In the genomic region with DNA sequence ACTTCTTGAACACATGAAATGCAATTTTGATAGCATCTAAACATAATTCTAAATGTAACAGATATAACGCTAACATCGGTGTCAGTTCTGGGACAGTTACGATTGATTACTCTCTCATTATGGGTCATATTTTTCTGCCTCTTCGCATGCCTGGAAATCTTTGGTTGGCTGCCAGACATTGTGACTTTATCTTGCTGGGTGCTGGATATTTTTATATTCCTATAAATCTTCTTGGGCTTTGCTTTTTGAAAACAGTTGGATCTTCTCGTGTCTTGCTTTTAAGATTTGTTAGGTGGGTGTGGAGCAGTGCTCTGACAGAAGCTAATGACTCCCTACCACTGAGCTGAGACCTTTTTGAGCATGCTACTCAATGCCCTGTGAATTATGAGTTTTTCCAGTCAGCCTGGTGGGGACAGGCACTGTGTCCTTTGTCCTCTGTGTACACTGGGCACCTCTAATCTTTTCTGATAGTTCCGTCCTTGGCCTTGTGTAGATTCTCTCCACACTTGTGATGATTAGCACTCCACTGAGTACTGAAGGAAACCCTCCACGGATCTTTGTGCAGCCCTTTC, we compare ENCODE assay signal across 17 cellular contexts. TPM values are rescaled to one million over a fixed set of nuclear protein-coding genes. Genes with fewer than 3 reads are reported as not detected.
DNase-seq lines count a peak whose midpoint lies in the region; ATAC-seq, FAIRE-seq and TF ChIP-seq lines count a peak whose summit lies in the region.
"Had no signal": no experiment of that assay in that cellular context is flagged by ENCODE, and none has a peak within 500 bp of the region (broad histone marks: within the 10 kb centered on the region; RNA-seq: fewer than 3 reads in every experiment).

No MANE protein-coding gene starts in this region.

- H4K20me1 ChIP-seq in K562 (replicated peaks; ENCODE audit: control insufficient read depth, insufficient read depth, low read length): no peaks in the 10 kb centered on the region
- H4K20me1 ChIP-seq: BLaER1 had no signal

- no peaks in the 10 kb centered on the region for H3K9me1 ChIP-seq in K562 (ENCODE audit: control insufficient read depth, insufficient read depth, low read length)

- 22% methylated on average over 7 of the region's 7 CpGs for WGBS in K562 (ENCODE audit: insufficient coverage, low coverage, missing lambda C conversion rate)
- WGBS in right lobe of liver (ENCODE audit: insufficient coverage, low coverage, low lambda C conversion rate, missing lambda C conversion rate): 54% methylated on average over 7 of the region's 7 CpGs
- 37 to 40% methylated on average over 7 of the region's 7 CpGs for WGBS in testis, 2 donors

- TF ChIP-seq RAD21 in K562 (CRISPR knock-in tag; conservative IDR thresholded peaks at IDR 0.05 in 1 of 2, IDR thresholded peaks at IDR 0.05 in 1 of 2): no peak

- TF ChIP-seq EP300 in K562 (IDR thresholded peaks at IDR 0.05; ENCODE audit: low read length): no peak

- intact Hi-C loops in K562 (cut with micrococcal nuclease) (no loop called here), right lobe of liver (cut with DNase I) (no loop called here), testis (cut with DNase I; ENCODE audit: low total_unique reads) (no loop called here), A673 (cut with micrococcal nuclease; ENCODE audit: unreplicated experiment) (no loop called here)

- H3K27ac ChIP-seq in K562 (ENCODE audit: extremely low read depth, low read depth, low read length) (0 out of 3 replicates have a peak overlapping the region, but pooled peaks have one; percentile 0), right lobe of liver (no peak overlapping the region), testis (no peak overlapping the region), A673 (ENCODE audit: low read depth, low read length, poor library complexity, severe bottlenecking) (no peak overlapping the region)
- H3K27ac ChIP-seq: BLaER1, SJSA1 had no signal

- no peaks in the 10 kb centered on the region for H3K79me2 ChIP-seq in K562 (ENCODE audit: control insufficient read depth, insufficient read depth, low read length)

- in situ Hi-C loops in K562 (cut with MboI): no loop called here

- BruUV-seq in K562 (replicated peaks; lab: Mats Ljungman, UMichigan) (no TSS peak), A673 (replicated peaks; lab: Mats Ljungman, UMichigan) (no TSS peak)

- peak overlapping the region; percentile 84 for H2AFZ ChIP-seq in K562 (ENCODE audit: low read depth, low read length)

- CTCF ChIA-PET in HEK293T (lab: Yijun Ruan, JAX): interaction anchor here (0.9 kb wide), 1 partner anchor 10 kb away, joined by 3 read pairs; no protein-coding TSS in a partner anchor
- CTCF ChIA-PET in K562 (lab: Yijun Ruan, JAX; ENCODE audit: low intra/inter-chr PET ratio): no interaction called here
- CTCF ChIA-PET in A673 (lab: Charles Lee): no interaction called here

- no peaks in the 10 kb centered on the region for H3K9me3 ChIP-seq in K562 (replicated peaks; ENCODE audit: control insufficient read depth, insufficient read depth, low read depth, low read length)
- H3K9me3 ChIP-seq in right lobe of liver: no peaks in the 10 kb centered on the region
- no peaks in the 10 kb centered on the region for H3K9me3 ChIP-seq in testis
- no peaks in the 10 kb centered on the region for H3K9me3 ChIP-seq in A673 (ENCODE audit: low read depth, low read length, poor library complexity, severe bottlenecking)
- H3K9me3 ChIP-seq: SJSA1 had no signal

- TF ChIP-seq CTCF in K562 (IDR thresholded peaks at IDR 0.05 in 2 of 3, conservative IDR thresholded peaks at IDR 0.05 in 1 of 3; ENCODE audit: insufficient read depth in 2 of 3, low read depth in 1 of 3, low read length in 3 of 3) (no peak), right lobe of liver (IDR thresholded peaks at IDR 0.05) (no peak), testis (IDR thresholded peaks at IDR 0.05) (no peak), A673 (conservative IDR thresholded peaks at IDR 0.05; ENCODE audit: low read depth, low read length) (no peak)

- no peak for FAIRE-seq in K562 (lab: Jason Lieb, UNC)
- FAIRE-seq: H54 had no signal

- H3K27me3 ChIP-seq in K562 (ENCODE audit: control insufficient read depth in 2 of 2, insufficient read depth in 2 of 2, low read length in 2 of 2) (no peaks in the 10 kb centered on the region), right lobe of liver (no peaks in the 10 kb centered on the region), testis (no peaks in the 10 kb centered on the region), A673 (replicated peaks; ENCODE audit: insufficient read depth, low read depth, low read length, poor library complexity) (no peaks in the 10 kb centered on the region)
- H3K27me3 ChIP-seq: BLaER1, SJSA1 had no signal

- H3K4me1 ChIP-seq in K562 (replicated peaks in 1 of 2; ENCODE audit: control insufficient read depth in 2 of 2, insufficient read depth in 2 of 2, low read length in 2 of 2) (peaks cover 0 to 7% of the 10 kb centered on the region in 2 experiments; a peak in 2 of 5 replicates), right lobe of liver (no peaks in the 10 kb centered on the region), testis (peaks cover 2% of the 10 kb centered on the region), A673 (ENCODE audit: insufficient read depth, low read length, poor library complexity, severe bottlenecking) (no peaks in the 10 kb centered on the region)
- H3K4me1 ChIP-seq: BLaER1, SJSA1 had no signal

- H3K36me3 ChIP-seq in K562 (ENCODE audit: control insufficient read depth, insufficient read depth, low read length) (no peaks in the 10 kb centered on the region), right lobe of liver (no peaks in the 10 kb centered on the region), testis (ENCODE audit: low read depth, missing control alignments) (no peaks in the 10 kb centered on the region), A673 (ENCODE audit: insufficient read depth, low read length, poor library complexity, severe bottlenecking) (no peaks in the 10 kb centered on the region)
- H3K36me3 ChIP-seq: BLaER1, SJSA1 had no signal

- ATAC-seq in K562 (peak; percentile 60), right lobe of liver (peak; percentile 28 to 57 (median 38))

- POLR2A ChIA-PET in HEK293T (lab: Yijun Ruan, JAX) (interaction anchor here (1.0 kb wide), 1 partner anchor 29 kb away, joined by 5 read pairs; a partner anchor contains a TSS), K562 (lab: Yijun Ruan, JAX) (interaction anchor here (0.5 to 0.9 kb wide), 4 partner anchors 12 to 126 kb away, joined by 3 read pairs; no protein-coding TSS in a partner anchor), A673 (lab: Charles Lee; ENCODE audit: low non-redundant PET) (no interaction called here)

- H3K4me2 ChIP-seq in K562 (ENCODE audit: insufficient read depth, low read length): no peak overlapping the region
- H3K4me2 ChIP-seq: BLaER1 had no signal

- no peak overlapping the region for H3K4me3 ChIP-seq in K562
- no peak overlapping the region for H3K4me3 ChIP-seq in right lobe of liver
- H3K4me3 ChIP-seq in testis: no peak overlapping the region
- no peak overlapping the region for H3K4me3 ChIP-seq in A673 (ENCODE audit: low read depth, low read length, poor library complexity, severe bottlenecking)
- H3K4me3 ChIP-seq: BLaER1, SJSA1 had no signal

- TF ChIP-seq POLR2A in K562 (conservative IDR thresholded peaks at IDR 0.05) (no peak), right lobe of liver (IDR thresholded peaks at IDR 0.05) (no peak), testis (IDR thresholded peaks at IDR 0.05) (no peak)

- DNase-seq in HEK293T (ENCODE audit: extremely low spot score) (peak; percentile 46), K562 (ENCODE audit: extremely low read depth in 1 of 4, low spot score in 3 of 4) (no peak), right lobe of liver (no peak), testis (peak; percentile 34), A673 (ENCODE audit: low spot score) (no peak), globus pallidus (ENCODE audit: low spot score) (no peak), NCI-H69 (lab: John Stamatoyannopoulos, UW) (no peak)
- DNase-seq: DMS 273 treated with DMSO at 0.1 percent for 48 hours, MV-4-11, NCI-H1436, NCI-H2029 treated with DMSO at 0.1 percent for 48 hours, NCI-H524 treated with DMSO at 0.1 percent for 48 hours, RPMI8226 had no signal

- peak overlapping the region in 1 of 2 experiments; percentile 17; a peak in 1 of 4 replicates for H3K9ac ChIP-seq in K562 (ENCODE audit: insufficient read depth in 1 of 2, low read depth in 2 of 2, low read length in 2 of 2)
- H3K9ac ChIP-seq: BLaER1 had no signal

TF ChIP-seq in HEK293T, 16 proteins besides CTCF, POLR2A, EP300 and RAD21 (continues in another document):
- TF ChIP-seq ELF4 (IDR thresholded peaks at IDR 0.05) (no peak), TARDBP (IDR thresholded peaks at IDR 0.05) (no peak), SUZ12 (IDR thresholded peaks at IDR 0.05) (no peak), FOXA1 (IDR thresholded peaks at IDR 0.05) (no peak), BHLHE40 (IDR thresholded peaks at IDR 0.05; ENCODE audit: borderline replicate concordance) (no peak)

TF ChIP-seq in K562, 482 proteins besides CTCF, POLR2A, EP300 and RAD21 (continues in another document):
- TF ChIP-seq MEIS2 (IDR thresholded peaks at IDR 0.05; ENCODE audit: partially characterized antibody): peak; percentile 77

RNA-seq across cellular contexts. Expression of a gene that starts 28.0 kb away (rescaled TPM):
- 1.1 and 4.5 TPM in 2 replicates for total RNA-seq in K562 (2011; cell fraction: chromatin; rRNA removed; ENCODE audit: low replicate concordance)
- 1.5 and 4.3 TPM in 2 replicates for total RNA-seq in K562 (2011; cell fraction: nucleolus; rRNA removed)
- 3.6 and 4.0 TPM in 2 replicates for total RNA-seq in K562 (2011; cell fraction: nucleoplasm; rRNA removed)
- total RNA-seq in K562 (2014; rRNA removed): 20.6 and 23.1 TPM in 2 replicates
- total RNA-seq in K562 (2014; rRNA removed; fragmentation: Illumina TruSeq; extraction: Trizol): 20.4 and 21.6 TPM in 2 replicates
- total RNA-seq in K562 (2015; rRNA removed; fragmentation: Illumina TruSeq; extraction: Trizol): 29.3 and 32.2 TPM in 2 replicates
- 21.1 and 22.5 TPM in 2 replicates for total RNA-seq in K562 (2021)
- polyA plus RNA-seq in K562 (2011; rRNA removed): 0.46 and 0.49 TPM in 2 replicates
- polyA plus RNA-seq in K562 (2011; cell fraction: cytosol; rRNA removed): 0.25 and 0.43 TPM in 2 replicates
- polyA plus RNA-seq in K562 (2011; cell fraction: nucleus; rRNA removed): 0.14 and 0.31 TPM in 2 replicates
- polyA plus RNA-seq in K562 (2012): 20.5 and 30.0 TPM in 2 replicates
- 31.1 and 32.4 TPM in 2 replicates for polyA plus RNA-seq in K562 (2014; fragmentation: Illumina TruSeq; extraction: Trizol)
- 1 to 10 TPM; 5.2 to 8.5 TPM for polyA plus RNA-seq in K562 (2014; fragmentation: Nextera tagmentation; extraction: Ambion mirVana)
- 17.8 and 21.5 TPM in 2 replicates for polyA plus RNA-seq in K562 (2014; rRNA removed)
- polyA minus RNA-seq in K562 (2011; rRNA and poly(A)+ RNA removed): 0.56 and 0.72 TPM in 2 replicates
- 0.64 TPM in 1 of 2 replicates, not detected in the other for polyA minus RNA-seq in K562 (2011; cell fraction: cytosol; rRNA and poly(A)+ RNA removed)
- polyA minus RNA-seq in K562 (2011; cell fraction: nucleus; rRNA and poly(A)+ RNA removed): 0.40 and 1.3 TPM in 2 replicates
- total RNA-seq in right lobe of liver: 1 to 10 TPM in 1 of 6 experiments, under 1 TPM in 4, not detected in 1; 0.16 to 1.2 (median 0.26) TPM
- total RNA-seq in testis: 1 to 10 TPM; 3.2 to 3.9 TPM
- polyA plus RNA-seq in testis (ENCODE audit: insufficient read depth, low read depth, low replicate concordance): 5.8 TPM
- total RNA-seq in A673 (2021): 0.15 and 0.52 TPM in 2 replicates
- total RNA-seq: OCI-LY7, SJSA1 had no signal

Comparison
In these comparisons a context has a peak if more than half of its experiments do, and no peak if none do; other contexts are left out.
1. DNase-seq: peak in HEK293T (single experiment) and testis (single experiment); none in K562 (0 of 4), right lobe of liver (0 of 3), A673 (single experiment), globus pallidus (single experiment) and NCI-H69 (single experiment).